In the genomic region with DNA sequence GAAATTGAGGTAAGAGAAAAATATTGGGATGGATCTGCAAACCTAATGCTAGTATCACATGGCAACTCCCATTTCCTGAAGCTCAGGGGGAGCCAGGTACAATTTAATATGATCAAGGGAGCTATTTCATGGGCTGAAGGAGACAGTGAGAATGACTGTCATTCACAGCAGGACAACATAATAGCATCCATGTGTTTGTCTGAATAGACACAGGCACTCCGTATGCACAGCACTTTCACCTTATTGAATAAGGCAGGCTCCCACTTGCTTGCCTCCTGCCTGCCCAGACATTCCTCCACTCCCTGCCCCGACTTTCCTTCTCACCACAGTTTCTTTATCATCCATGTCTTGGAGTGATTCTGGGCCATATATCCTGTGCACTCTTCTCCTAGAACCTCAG, we compare ENCODE assay signal across 21 cellular contexts.
"Had no signal": no experiment of that assay in that cellular context is flagged by ENCODE, and none has a peak within 500 bp of the region (broad histone marks: within the 10 kb centered on the region; RNA-seq: fewer than 3 reads in every experiment).

No MANE protein-coding gene starts in this region.

- H3K27ac ChIP-seq: heart left ventricle, neutrophil, psoas muscle, spleen, testis, tibial nerve, upper lobe of right lung, vagina had no signal

- H3K4me3 ChIP-seq: heart left ventricle, psoas muscle, spleen, testis, tibial nerve, upper lobe of right lung, vagina had no signal

- H3K27me3 ChIP-seq: heart left ventricle, neutrophil, spleen, testis, tibial nerve, upper lobe of right lung, vagina had no signal

- DNase-seq: effector memory CD8-positive, alpha-beta T cell; erythroblast; heart left ventricle; hippocampal formation; kidney glomerular epithelial cell; mesendoderm; naive thymus-derived CD4-positive, alpha-beta T cell; nephron progenitor cell; psoas muscle; retina; spleen; stimulated activated CD4-positive, alpha-beta T cell treated with anti-CD3 and anti-CD28 coated beads, Interleukin-15, amount 100 ng/mL, for 24 hours; stimulated activated CD4-positive, alpha-beta T cell treated with anti-CD3 and anti-CD28 coated beads, Interleukin-1b, Interleukin-23, amount 100 ng/mL, for 48 hours; stimulated activated CD4-positive, alpha-beta T cell treated with anti-CD3 and anti-CD28 coated beads, Interleukin-4, amount 100 ng/mL, for 24 hours; stimulated activated naive B cell treated with anti-CD40 and anti-IgM and Interleukin-4, amounts not matched to agents 10 μg/mL and 1 μg/mL and 100 μg/mL, for 72 hours; stimulated activated naive CD8-positive, alpha-beta T cell treated with anti-CD3 and anti-CD28 coated beads, Interleukin-15, amount 100 ng/mL, for 72 hours; testis; upper lobe of right lung had no signal

- H3K36me3 ChIP-seq: heart left ventricle, neutrophil, spleen, tibial nerve, upper lobe of right lung, vagina had no signal
